ENCODE assay signal across 32 cellular contexts in genomic region chr6:1519597-1519996, GRCh38.
"Had no signal": no experiment of that assay in that cellular context is flagged by ENCODE, and none has a peak within 500 bp of the region (broad histone marks: within the 10 kb centered on the region; RNA-seq: fewer than 3 reads in every experiment).

No MANE protein-coding gene starts in this region.

- H3K4me2 ChIP-seq: hepatocyte had no signal

- H3K36me3 ChIP-seq: ascending aorta, breast epithelium, cardiac muscle cell, colonic mucosa, esophagus squamous epithelium, gastroesophageal sphincter, heart right ventricle had no signal

- DNase-seq: activated CD4-positive, alpha-beta memory T cell treated with anti-CD3 and anti-CD28 coated beads for 36 hours; activated CD4-positive, alpha-beta T cell treated with anti-CD3 and anti-CD28 coated beads for 36 hours; activated CD4-positive, alpha-beta T cell treated with anti-CD3 and anti-CD28 coated beads, Interleukin-2, amount 10 ng/mL, durations not matched to agents 24 days and 14 days; activated CD4-positive, CD25-positive, alpha-beta regulatory T cell; activated CD4-positive, CD25-positive, alpha-beta regulatory T cell treated with anti-CD3 and anti-CD28 coated beads, Interleukin-2, amount 50 U/mL, for 72 hours; activated CD8-positive, alpha-beta memory T cell treated with anti-CD3 and anti-CD28 coated beads, Interleukin-2, amount 10 ng/mL, durations not matched to agents 7 days and 5 days; activated CD8-positive, alpha-beta memory T cell treated with anti-CD3 and anti-CD28 coated beads, Interleukin-2, amount 50 U/mL, for 4 hours; activated CD8-positive, alpha-beta T cell treated with anti-CD3 and anti-CD28 coated beads, Interleukin-2, amount 10 ng/mL, durations not matched to agents 7 days and 5 days; activated effector memory CD4-positive, alpha-beta T cell treated with anti-CD3 and anti-CD28 coated beads, Interleukin-2, amount 50 U/mL, for 16 hours; activated naive CD4-positive, alpha-beta T cell treated with anti-CD3 and anti-CD28 coated beads for 36 hours; activated naive CD8-positive, alpha-beta T cell treated with anti-CD3 and anti-CD28 coated beads, Interleukin-2, amount 10 ng/mL, durations not matched to agents 7 days and 5 days; activated T-cell treated with anti-CD3 and anti-CD28 coated beads, Interleukin-2, amount 50 U/mL, for 1 hour; activated T-cell treated with anti-CD3 and anti-CD28 coated beads, Interleukin-2, amount 50 U/mL, for 48 hours; central memory CD4-positive, alpha-beta T cell; cerebellar nuclear complex; colonic mucosa; effector CD8-positive, alpha-beta T cell; esophagus squamous epithelium; foreskin melanocyte; heart right ventricle; T1000 had no signal

- H3K36me3 Mint-ChIP-seq: activated CD4-positive, alpha-beta memory T cell treated with anti-CD3 and anti-CD28 coated beads for 36 hours; activated CD8-positive, alpha-beta memory T cell treated with anti-CD3 and anti-CD28 coated beads, Interleukin-2, amount 10 ng/mL, durations not matched to agents 7 days and 5 days; activated naive CD4-positive, alpha-beta T cell treated with anti-CD3 and anti-CD28 coated beads, Interleukin-2, amount 50 U/mL, for 24 hours; activated naive CD8-positive, alpha-beta T cell treated with anti-CD3 and anti-CD28 coated beads, Interleukin-2, amount 10 ng/mL, durations not matched to agents 7 days and 5 days; brain had no signal

- ATAC-seq: activated CD4-positive, alpha-beta T cell treated with anti-CD3 and anti-CD28 coated beads for 36 hours; activated CD8-positive, alpha-beta memory T cell treated with anti-CD3 and anti-CD28 coated beads, Interleukin-2, amount 10 ng/mL, durations not matched to agents 7 days and 5 days; activated CD8-positive, alpha-beta T cell treated with anti-CD3 and anti-CD28 coated beads, Interleukin-2, amount 10 ng/mL, durations not matched to agents 7 days and 5 days; gastroesophageal sphincter; heart right ventricle had no signal

- H3K79me2 ChIP-seq: hepatocyte had no signal

- H3K27ac ChIP-seq: ascending aorta, breast epithelium, cardiac muscle cell, colonic mucosa, epithelial cell of prostate, esophagus squamous epithelium, gastroesophageal sphincter, heart right ventricle, hepatocyte had no signal

- H3K9me3 Mint-ChIP-seq: activated CD4-positive, alpha-beta T cell treated with anti-CD3 and anti-CD28 coated beads, Interleukin-2, amount 10 ng/mL, durations not matched to agents 24 days and 14 days; activated naive CD4-positive, alpha-beta T cell treated with anti-CD3 and anti-CD28 coated beads, Interleukin-2, amount 50 U/mL, for 24 hours; activated naive CD8-positive, alpha-beta T cell treated with anti-CD3 and anti-CD28 coated beads, Interleukin-2, amount 10 ng/mL, durations not matched to agents 7 days and 5 days; activated T-helper 1 cell treated with anti-CD3 and anti-CD28 coated beads, Interleukin-12 subunit alpha, Interleukin-12 subunit beta, Interleukin-2, Interleukin-4 antibody, amounts not matched to agents 30 ng/mL and 10 ng/mL and 1 ng/mL, durations not matched to agents 14 hours and 24 hours and 36 hours; activated T-helper 2 cell treated with anti-CD3 and anti-CD28 coated beads, Interferon-gamma antibody, Interleukin-2, Interleukin-4, amounts not matched to agents 10 μg/mL and 5 μg/mL and 100 μg/mL, durations not matched to agents 14 hours and 24 hours and 36 hours; T-helper 2 cell treated with Interferon-gamma antibody and Interleukin-4, amounts not matched to agents 5 μg/mL and 100 μg/mL, for 36 hours had no signal

- H3K4me1 ChIP-seq: colonic mucosa had no signal

- H3K27me3 ChIP-seq: ascending aorta, breast epithelium, colonic mucosa had no signal

- H2AFZ ChIP-seq: hepatocyte had no signal

- H3K4me3 Mint-ChIP-seq: activated CD4-positive, alpha-beta memory T cell treated with anti-CD3 and anti-CD28 coated beads for 36 hours; activated CD4-positive, alpha-beta T cell treated with anti-CD3 and anti-CD28 coated beads for 36 hours; activated CD4-positive, alpha-beta T cell treated with anti-CD3 and anti-CD28 coated beads, Interleukin-2, amount 10 ng/mL, durations not matched to agents 24 days and 14 days; activated CD8-positive, alpha-beta memory T cell treated with anti-CD3 and anti-CD28 coated beads, Interleukin-2, amount 10 ng/mL, durations not matched to agents 7 days and 5 days; activated CD8-positive, alpha-beta T cell treated with anti-CD3 and anti-CD28 coated beads, Interleukin-2, amount 10 ng/mL, durations not matched to agents 7 days and 5 days; activated naive CD4-positive, alpha-beta T cell treated with anti-CD3 and anti-CD28 coated beads for 36 hours; activated naive CD4-positive, alpha-beta T cell treated with anti-CD3 and anti-CD28 coated beads, Interleukin-2, amount 50 U/mL, for 24 hours; activated naive CD8-positive, alpha-beta T cell treated with anti-CD3 and anti-CD28 coated beads, Interleukin-2, amount 10 ng/mL, durations not matched to agents 7 days and 5 days; activated T-helper 1 cell treated with anti-CD3 and anti-CD28 coated beads, Interleukin-12 subunit alpha, Interleukin-12 subunit beta, Interleukin-2, Interleukin-4 antibody, amounts not matched to agents 30 ng/mL and 10 ng/mL and 1 ng/mL, durations not matched to agents 14 hours and 24 hours and 36 hours; brain; T-helper 2 cell treated with Interferon-gamma antibody and Interleukin-4, amounts not matched to agents 5 μg/mL and 100 μg/mL, for 36 hours had no signal

- H3K4me3 ChIP-seq: ascending aorta, breast epithelium, cardiac muscle cell, colonic mucosa, esophagus squamous epithelium, gastroesophageal sphincter, heart right ventricle, hepatocyte had no signal

- H3K27ac Mint-ChIP-seq: activated CD4-positive, alpha-beta memory T cell treated with anti-CD3 and anti-CD28 coated beads for 36 hours; activated CD4-positive, alpha-beta T cell treated with anti-CD3 and anti-CD28 coated beads for 36 hours; activated CD4-positive, alpha-beta T cell treated with anti-CD3 and anti-CD28 coated beads, Interleukin-2, amount 10 ng/mL, durations not matched to agents 24 days and 14 days; activated CD8-positive, alpha-beta memory T cell treated with anti-CD3 and anti-CD28 coated beads, Interleukin-2, amount 10 ng/mL, durations not matched to agents 7 days and 5 days; activated CD8-positive, alpha-beta T cell treated with anti-CD3 and anti-CD28 coated beads, Interleukin-2, amount 10 ng/mL, durations not matched to agents 7 days and 5 days; activated naive CD4-positive, alpha-beta T cell treated with anti-CD3 and anti-CD28 coated beads for 36 hours; activated naive CD4-positive, alpha-beta T cell treated with anti-CD3 and anti-CD28 coated beads, Interleukin-2, amount 50 U/mL, for 24 hours; activated naive CD8-positive, alpha-beta T cell treated with anti-CD3 and anti-CD28 coated beads, Interleukin-2, amount 10 ng/mL, durations not matched to agents 7 days and 5 days; activated T-helper 1 cell treated with anti-CD3 and anti-CD28 coated beads, Interleukin-12 subunit alpha, Interleukin-12 subunit beta, Interleukin-2, Interleukin-4 antibody, amounts not matched to agents 30 ng/mL and 10 ng/mL and 1 ng/mL, durations not matched to agents 14 hours and 24 hours and 36 hours; activated T-helper 2 cell treated with anti-CD3 and anti-CD28 coated beads, Interferon-gamma antibody, Interleukin-2, Interleukin-4, amounts not matched to agents 10 μg/mL and 5 μg/mL and 100 μg/mL, durations not matched to agents 14 hours and 24 hours and 36 hours; brain; T-helper 2 cell treated with Interferon-gamma antibody and Interleukin-4, amounts not matched to agents 5 μg/mL and 100 μg/mL, for 36 hours had no signal
